1 cellular context compared by ENCODE assay signal in genomic region chr2:152200101-152200500, GRCh38.
TF ChIP-seq lines count a peak whose summit lies in the region.

No MANE protein-coding gene starts in this region.

TF ChIP-seq in A549, 52 proteins besides CTCF, POLR2A, EP300 and RAD21:
- no peak for TF ChIP-seq PBX3 (IDR thresholded peaks at IDR 0.05)
- TF ChIP-seq EHMT2 (IDR thresholded peaks at IDR 0.05; ENCODE audit: low read depth) = no peak
- no peak for TF ChIP-seq HOXA7 (CRISPR knock-in tag; IDR thresholded peaks at IDR 0.05)
- no peak for TF ChIP-seq SMC3 (IDR thresholded peaks at IDR 0.05)
- no peak for TF ChIP-seq SREBF2 (IDR thresholded peaks at IDR 0.05)
- TF ChIP-seq HOXB13 (CRISPR knock-in tag; IDR thresholded peaks at IDR 0.05; ENCODE audit: low read depth) = no peak
- TF ChIP-seq FOSL2 (IDR thresholded peaks at IDR 0.05) = no peak
- no peak for TF ChIP-seq FOSL2 (CRISPR knock-in tag; IDR thresholded peaks at IDR 0.05)
TF ChIP-seq in A549: peak in this region for 0.
